8 cellular contexts compared by ENCODE assay signal in the genomic region with DNA sequence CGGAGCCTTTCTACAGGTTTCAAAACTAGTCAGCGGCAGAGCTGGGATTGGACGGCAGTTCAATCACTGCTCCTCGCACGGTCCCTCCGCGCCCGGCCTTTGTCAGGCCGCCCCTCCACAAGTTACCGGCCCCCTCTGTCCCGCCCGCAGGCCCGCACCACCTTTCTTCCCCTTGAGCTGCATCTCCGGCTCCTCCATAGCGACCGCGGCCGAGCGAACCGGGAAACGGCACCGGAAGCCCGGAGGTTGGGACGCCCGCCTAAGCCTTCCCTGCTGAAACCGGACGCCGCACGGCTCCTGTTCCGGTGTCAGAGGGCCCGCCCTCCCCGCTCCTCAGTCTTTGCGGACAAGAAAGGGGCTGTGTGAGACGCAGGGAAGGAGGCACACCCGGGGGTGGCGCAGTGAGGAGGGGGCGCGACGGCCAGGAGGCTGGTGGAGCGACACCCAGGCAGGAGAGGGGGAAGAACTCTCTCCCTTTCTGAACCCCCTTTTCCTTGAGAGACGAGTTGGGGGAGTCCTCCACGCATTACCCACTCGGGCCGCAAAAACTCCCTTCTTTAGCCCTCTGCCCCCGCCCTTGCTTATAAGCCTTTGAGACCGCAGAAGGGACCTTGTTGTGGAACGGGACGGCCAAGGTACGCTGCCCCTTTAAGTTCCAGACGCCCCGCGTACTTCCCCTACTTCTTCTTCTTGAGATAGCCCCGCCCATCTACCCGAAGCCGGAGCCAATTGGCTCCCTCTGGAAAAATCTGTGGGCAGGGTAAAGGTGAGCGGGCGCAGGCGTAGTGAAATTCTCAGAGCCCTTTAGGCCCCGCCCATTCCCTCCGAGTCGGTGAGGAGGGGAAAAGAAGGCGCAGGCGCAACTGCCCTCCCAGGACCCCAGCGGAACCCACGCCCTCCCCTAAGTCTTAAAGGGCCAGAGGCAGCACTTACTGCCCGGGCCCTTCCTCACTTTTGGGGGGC. TPM values are rescaled to one million over a fixed set of nuclear protein-coding genes. Genes with fewer than 3 reads are reported as not detected.
DNase-seq lines count a peak whose midpoint lies in the region; ATAC-seq, FAIRE-seq and TF ChIP-seq lines count a peak whose summit lies in the region.

TSS of gene BORCS8 (minus strand) at position 233 of the 963 bp plus-strand sequence. CDS start at position 198, 35 bp downstream.
A gene with protein sequence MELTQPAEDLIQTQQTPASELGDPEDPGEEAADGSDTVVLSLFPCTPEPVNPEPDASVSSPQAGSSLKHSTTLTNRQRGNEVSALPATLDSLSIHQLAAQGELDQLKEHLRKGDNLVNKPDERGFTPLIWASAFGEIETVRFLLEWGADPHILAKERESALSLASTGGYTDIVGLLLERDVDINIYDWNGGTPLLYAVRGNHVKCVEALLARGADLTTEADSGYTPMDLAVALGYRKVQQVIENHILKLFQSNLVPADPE (plus strand): TSS at position 339 of the 963 bp plus-strand sequence. CDS start 1,689 bp downstream, outside the sequence.

- DNase-seq in AG04449 (ENCODE audit: low read depth, low spot score) (peak; percentile 89), NCI-H2227 treated with DMSO at 0.1 percent for 48 hours (lab: John Stamatoyannopoulos, UW) (peak; percentile 96), bronchial epithelial cell (ENCODE audit: low read depth) (peak; percentile 96)

- no peak for FAIRE-seq in bronchial epithelial cell (lab: Jason Lieb, UNC)

- H3K36me3 ChIP-seq in bronchial epithelial cell (ENCODE audit: control insufficient read depth, insufficient read depth, low read length) = peaks cover 6% of the 10 kb centered on the region
- peaks cover 11% of the 10 kb centered on the region; the same call in 1 of the 2 replicates for H3K36me3 ChIP-seq in iPS-20b (ENCODE audit: insufficient read depth, low read depth, low read length)

- H3K27ac ChIP-seq in iPS-20b (ENCODE audit: low read length) (peak within 1 kb of the TSS; percentile 97), skin epidermis (peak within 1 kb of the TSS; percentile 94 to 100 (median 99))

- TF ChIP-seq CTCF in AG04449 (IDR thresholded peaks at IDR 0.05; ENCODE audit: insufficient read depth, low read length, missing control alignments) (no peak), WI38 (IDR thresholded peaks at IDR 0.05; ENCODE audit: low read depth, low read length) (no peak), bronchial epithelial cell (IDR thresholded peaks at IDR 0.05; ENCODE audit: insufficient read depth, low read length, severe bottlenecking) (no peak)

- H3K9me3 ChIP-seq in iPS-20b (ENCODE audit: insufficient read depth, low read depth, low read length) = no peaks in the 10 kb centered on the region

- peak within 1 kb of the TSS; percentile 97 for H3K9ac ChIP-seq in iPS-20b (ENCODE audit: low read depth, low read length)

- POLR2A ChIA-PET in AG04449 (lab: Yijun Ruan, JAX) = interaction anchor here (0.7 to 2.5 kb wide), 4 partner anchors 10 to 1041 kb away, joined by 3 to 11 read pairs (median 4); partner anchors contain the start of gene NR2C2AP

- H3K27me3 ChIP-seq in bronchial epithelial cell (ENCODE audit: control insufficient read depth, insufficient read depth, low read length) = no peaks in the 10 kb centered on the region
- H3K27me3 ChIP-seq in iPS-20b (ENCODE audit: insufficient read depth, low read length) = no peaks in the 10 kb centered on the region

- no peaks in the 10 kb centered on the region; the same call in 1 of the 2 replicates for H3K4me1 ChIP-seq in iPS-20b (ENCODE audit: insufficient read depth, low read length)

- CTCF ChIA-PET in AG04449 (lab: Yijun Ruan, JAX) = interaction anchor here (0.7 to 5.1 kb wide), 7 partner anchors 9 to 298 kb away, joined by 3 to 51 read pairs (median 3); no protein-coding TSS in a partner anchor

- ATAC-seq in GM18907 (IDR thresholded peaks at IDR 0.05; ENCODE audit: unreplicated experiment) (peak; percentile 81), HG03159 (IDR thresholded peaks at IDR 0.05; ENCODE audit: unreplicated experiment) (peak; percentile 87)

- H3K4me3 ChIP-seq in AG04449 (ENCODE audit: low read depth, low read length) (peak within 1 kb of the TSS; percentile 90), WI38 (ENCODE audit: low read depth, low read length) (peak within 1 kb of the TSS; percentile 99), bronchial epithelial cell (ENCODE audit: low read depth, low read length) (peak within 1 kb of the TSS; percentile 96), iPS-20b (ENCODE audit: low read length) (peak within 1 kb of the TSS; percentile 99), skin epidermis (peak within 1 kb of the TSS; percentile 72 to 99 (median 90))

RNA-seq across cellular contexts. Expression of gene BORCS8, which starts in this region (rescaled TPM):
- 10.3 and 18.2 TPM in 2 replicates for total RNA-seq in bronchial epithelial cell

RNA-seq across cellular contexts. Expression of the second gene that starts in this region (rescaled TPM):
- total RNA-seq in bronchial epithelial cell = 50.3 and 91.9 TPM in 2 replicates

Comparison
In these comparisons a context has a peak if more than half of its experiments do, and no peak if none do; other contexts are left out.
1. Peak in every context shown above with its lines: DNase-seq, ATAC-seq, H3K4me3 ChIP-seq and H3K27ac ChIP-seq.